15 cellular contexts compared by ENCODE assay signal in genomic region chr7:30873207-30873606, GRCh38. TPM values are rescaled to one million over a fixed set of nuclear protein-coding genes. Genes with fewer than 3 reads are reported as not detected.
DNase-seq lines count a peak whose midpoint lies in the region; ATAC-seq and TF ChIP-seq lines count a peak whose summit lies in the region.
"Had no signal": no experiment of that assay in that cellular context is flagged by ENCODE, and none has a peak within 500 bp of the region (broad histone marks: within the 10 kb centered on the region; RNA-seq: fewer than 3 reads in every experiment).

No MANE protein-coding gene starts in this region.

- H3K9me3 Mint-ChIP-seq in endothelial cell (ENCODE audit: unreplicated experiment), result no peaks in the 10 kb centered on the region
- H3K9me3 Mint-ChIP-seq in stimulated activated naive B cell treated with anti-CD40 and anti-IgM and Interleukin-4, amounts not matched to agents 10 μg/mL and 1 μg/mL and 100 μg/mL, for 72 hours, result peaks cover 0 to 1% of the 10 kb centered on the region in 2 donors
- no peaks in the 10 kb centered on the region for H3K9me3 Mint-ChIP-seq in activated naive CD8-positive, alpha-beta T cell treated with anti-CD3 and anti-CD28 coated beads, Interleukin-2, amount 50 U/mL, for 24 hours
- H3K9me3 Mint-ChIP-seq: CD8-positive, alpha-beta T cell had no signal

- H3K36me3 ChIP-seq in BLaER1, result no peaks in the 10 kb centered on the region
- no peaks in the 10 kb centered on the region for H3K36me3 ChIP-seq in BLaER1 treated with 17β-estradiol and CSF1 and Interleukin-3, amounts not matched to agents 10 nM and 100 nM
- H3K36me3 ChIP-seq: HAP-1 had no signal

- H3K4me2 ChIP-seq in BLaER1, result peak overlapping the region; percentile 71
- H3K4me2 ChIP-seq in BLaER1 treated with 17β-estradiol and CSF1 and Interleukin-3, amounts not matched to agents 10 nM and 100 nM, result peak overlapping the region in 9 of 11 experiments; percentile 18 to 83 (median 60); a peak in 17 of 22 replicates

- peaks cover 71% of the 10 kb centered on the region for H3K4me1 ChIP-seq in BLaER1
- H3K4me1 ChIP-seq in BLaER1 treated with 17β-estradiol and CSF1 and Interleukin-3, amounts not matched to agents 10 nM and 100 nM, result peaks cover 0 to 78% (median 61%) of the 10 kb centered on the region in 10 experiments; a peak in 16 of 20 replicates
- H3K4me1 ChIP-seq: HAP-1 had no signal

- no peaks in the 10 kb centered on the region for H4K20me1 ChIP-seq in BLaER1
- peaks cover 0 to 3% (median 0%) of the 10 kb centered on the region in 11 experiments; a peak in 3 of 22 replicates for H4K20me1 ChIP-seq in BLaER1 treated with 17β-estradiol and CSF1 and Interleukin-3, amounts not matched to agents 10 nM and 100 nM

- ATAC-seq in stimulated activated naive B cell treated with anti-CD40 and anti-IgM and Interleukin-4, amounts not matched to agents 10 μg/mL and 1 μg/mL and 100 μg/mL, for 72 hours (replicated peaks), result peak; percentile 66 to 80
- ATAC-seq in activated naive CD8-positive, alpha-beta T cell treated with anti-CD3 and anti-CD28 coated beads, Interleukin-2, amount 50 U/mL, for 24 hours, result no peak
- no peak for ATAC-seq in HG03045 (IDR thresholded peaks at IDR 0.05; ENCODE audit: unreplicated experiment)
- ATAC-seq: CD8-positive, alpha-beta T cell; K562 had no signal

- H3K27ac Mint-ChIP-seq in endothelial cell (ENCODE audit: unreplicated experiment), result peak overlapping the region; percentile 18
- no peak overlapping the region for H3K27ac Mint-ChIP-seq in stimulated activated naive B cell treated with anti-CD40 and anti-IgM and Interleukin-4, amounts not matched to agents 10 μg/mL and 1 μg/mL and 100 μg/mL, for 72 hours
- H3K27ac Mint-ChIP-seq in activated naive CD8-positive, alpha-beta T cell treated with anti-CD3 and anti-CD28 coated beads, Interleukin-2, amount 50 U/mL, for 24 hours, result no peak overlapping the region
- H3K27ac Mint-ChIP-seq: CD8-positive, alpha-beta T cell had no signal

- H3K27ac ChIP-seq in BLaER1, result 0 out of 2 replicates have a peak overlapping the region, but pooled peaks have one; percentile 16
- H3K27ac ChIP-seq in BLaER1 treated with 17β-estradiol and CSF1 and Interleukin-3, amounts not matched to agents 10 nM and 100 nM, result no peak overlapping the region
- H3K27ac ChIP-seq: GM23248 had no signal

- H3K9me3 ChIP-seq in BLaER1, result no peaks in the 10 kb centered on the region
- H3K9me3 ChIP-seq in BLaER1 treated with 17β-estradiol and CSF1 and Interleukin-3, amounts not matched to agents 10 nM and 100 nM (replicated peaks in 1 of 11), result peaks cover 4 to 11% (median 10%) of the 10 kb centered on the region in 11 experiments; a peak in 14 of 22 replicates
- H3K9me3 ChIP-seq: HAP-1 had no signal

- TF ChIP-seq CTCF in endothelial cell (IDR thresholded peaks at IDR 0.05; ENCODE audit: unreplicated experiment), result no peak

- H3K27me3 Mint-ChIP-seq in endothelial cell (ENCODE audit: unreplicated experiment), result peaks cover 17% of the 10 kb centered on the region
- no peaks in the 10 kb centered on the region for H3K27me3 Mint-ChIP-seq in stimulated activated naive B cell treated with anti-CD40 and anti-IgM and Interleukin-4, amounts not matched to agents 10 μg/mL and 1 μg/mL and 100 μg/mL, for 72 hours
- H3K27me3 Mint-ChIP-seq in activated naive CD8-positive, alpha-beta T cell treated with anti-CD3 and anti-CD28 coated beads, Interleukin-2, amount 50 U/mL, for 24 hours, result no peaks in the 10 kb centered on the region

- no peak for DNase-seq in endothelial cell (ENCODE audit: low spot score)
- DNase-seq in stimulated activated naive B cell treated with anti-CD40 and anti-IgM and Interleukin-4, amounts not matched to agents 10 μg/mL and 1 μg/mL and 100 μg/mL, for 72 hours, result peak; percentile 7
- no peak for DNase-seq in activated naive CD8-positive, alpha-beta T cell treated with anti-CD3 and anti-CD28 coated beads, Interleukin-2, amount 50 U/mL, for 24 hours
- DNase-seq in AML-193 (lab: John Stamatoyannopoulos, UW), result no peak
- DNase-seq: ACHN; Calu3; CD8-positive, alpha-beta T cell; DMS 273 treated with DMSO at 0.1 percent for 48 hours; GM23248; IMR-90 had no signal

- H3K4me3 Mint-ChIP-seq in endothelial cell (ENCODE audit: unreplicated experiment), result no peak overlapping the region
- H3K4me3 Mint-ChIP-seq in stimulated activated naive B cell treated with anti-CD40 and anti-IgM and Interleukin-4, amounts not matched to agents 10 μg/mL and 1 μg/mL and 100 μg/mL, for 72 hours, result no peak overlapping the region
- H3K4me3 Mint-ChIP-seq in activated naive CD8-positive, alpha-beta T cell treated with anti-CD3 and anti-CD28 coated beads, Interleukin-2, amount 50 U/mL, for 24 hours, result no peak overlapping the region
- H3K4me3 Mint-ChIP-seq: CD8-positive, alpha-beta T cell had no signal

- H3K27me3 ChIP-seq in BLaER1, result no peaks in the 10 kb centered on the region
- H3K27me3 ChIP-seq in BLaER1 treated with 17β-estradiol and CSF1 and Interleukin-3, amounts not matched to agents 10 nM and 100 nM, result 0 out of 22 replicates have a peak, but pooled peaks cover 0 to 6% (median 0%) of the 10 kb centered on the region in 11 experiments

- H3K4me3 ChIP-seq in BLaER1, result no peak overlapping the region
- H3K4me3 ChIP-seq in BLaER1 treated with 17β-estradiol and CSF1 and Interleukin-3, amounts not matched to agents 10 nM and 100 nM, result no peak overlapping the region
- H3K4me3 ChIP-seq: GM23248, HAP-1, K562 had no signal

- H3K36me3 Mint-ChIP-seq in endothelial cell (ENCODE audit: low read depth, unreplicated experiment), result peaks cover 19% of the 10 kb centered on the region
- peaks cover 0 to 3% of the 10 kb centered on the region in 2 donors for H3K36me3 Mint-ChIP-seq in stimulated activated naive B cell treated with anti-CD40 and anti-IgM and Interleukin-4, amounts not matched to agents 10 μg/mL and 1 μg/mL and 100 μg/mL, for 72 hours
- no peaks in the 10 kb centered on the region for H3K36me3 Mint-ChIP-seq in activated naive CD8-positive, alpha-beta T cell treated with anti-CD3 and anti-CD28 coated beads, Interleukin-2, amount 50 U/mL, for 24 hours (ENCODE audit: low read depth)
- H3K36me3 Mint-ChIP-seq: CD8-positive, alpha-beta T cell had no signal

- H3K4me1 Mint-ChIP-seq in endothelial cell (ENCODE audit: unreplicated experiment), result peaks cover 43% of the 10 kb centered on the region
- peaks cover 1 to 7% of the 10 kb centered on the region in 2 donors for H3K4me1 Mint-ChIP-seq in stimulated activated naive B cell treated with anti-CD40 and anti-IgM and Interleukin-4, amounts not matched to agents 10 μg/mL and 1 μg/mL and 100 μg/mL, for 72 hours
- H3K4me1 Mint-ChIP-seq in activated naive CD8-positive, alpha-beta T cell treated with anti-CD3 and anti-CD28 coated beads, Interleukin-2, amount 50 U/mL, for 24 hours, result no peaks in the 10 kb centered on the region

- H3K9ac ChIP-seq in BLaER1, result no peak overlapping the region
- peak overlapping the region in 3 of 11 experiments; percentile 15 to 39 (median 20); a peak in 1 of 22 replicates for H3K9ac ChIP-seq in BLaER1 treated with 17β-estradiol and CSF1 and Interleukin-3, amounts not matched to agents 10 nM and 100 nM
- H3K9ac ChIP-seq: GM23248 had no signal

RNA-seq across cellular contexts. Expression of gene AQP1, which starts 38.4 kb away (rescaled TPM):
- 2.7 TPM for total RNA-seq in endothelial cell (ENCODE audit: unreplicated experiment)

Comparison
In these comparisons a context has a peak if more than half of its experiments do, and no peak if none do; other contexts are left out.
1. ATAC-seq: peak in stimulated activated naive B cell treated with anti-CD40 and anti-IgM and Interleukin-4, amounts not matched to agents 10 μg/mL and 1 μg/mL and 100 μg/mL, for 72 hours (2 of 2); none in activated naive CD8-positive, alpha-beta T cell treated with anti-CD3 and anti-CD28 coated beads, Interleukin-2, amount 50 U/mL, for 24 hours (single experiment) and HG03045 (single experiment).